ENCODE assay signal across 8 cellular contexts in genomic region chr19:17747205-17748098, GRCh38. TPM values are rescaled to one million over a fixed set of nuclear protein-coding genes. Genes with fewer than 3 reads are reported as not detected.
DNase-seq lines count a peak whose midpoint lies in the region; ATAC-seq and TF ChIP-seq lines count a peak whose summit lies in the region.

No MANE protein-coding gene starts in this region.

- H3K4me3 ChIP-seq in GM12875 (ENCODE audit: low read depth, low read length) = peak overlapping the region; percentile 79
- H3K4me3 ChIP-seq in adrenal gland = peak overlapping the region in 1 of 4 donors; percentile 48
- peak overlapping the region in 9 of 10 donors; percentile 14 to 63 (median 45) for H3K4me3 ChIP-seq in heart right ventricle
- H3K4me3 ChIP-seq in upper lobe of left lung = peak overlapping the region; percentile 48 to 65 (median 56)

- ATAC-seq in HG02840 (IDR thresholded peaks at IDR 0.05; ENCODE audit: low FRiP score, unreplicated experiment) (peak; percentile 66), heart right ventricle (peak; percentile 97 to 99 (median 99)), upper lobe of left lung (ENCODE audit: low FRiP score in 2 of 2) (peak; percentile 96 to 97)

- no peak overlapping the region for H3K27ac ChIP-seq in adrenal gland
- peak overlapping the region in 1 of 10 donors; percentile 64 for H3K27ac ChIP-seq in heart right ventricle
- H3K27ac ChIP-seq in upper lobe of left lung = peak overlapping the region in 2 of 4 donors; percentile 21 to 65

- DNase-seq in NCI-H1436 treated with DMSO at 0.1 percent for 48 hours (lab: John Stamatoyannopoulos, UW) (peak; percentile 92), T follicular helper cell (ENCODE audit: low read depth) (peak; percentile 92), adrenal gland (peak; percentile 93 to 98 (median 96)), heart right ventricle (peak; percentile 89 to 91), posterior cingulate gyrus (peak; percentile 94 to 100 (median 98)), upper lobe of left lung (peak; percentile 96 to 97)

- intact Hi-C loops in adrenal gland (cut with DNase I) (no loop called here), heart right ventricle (cut with DNase I) (loop anchor here in 1 of 10 donors (10.0 kb wide), 1 partner anchor 143 kb away; no protein-coding TSS in a partner anchor), posterior cingulate gyrus (cut with DNase I) (no loop called here)

- H3K4me1 ChIP-seq in adrenal gland (replicated peaks in 1 of 2) = peaks cover 9 to 18% of the 10 kb centered on the region in 2 donors
- peaks cover 0 to 32% (median 10%) of the 10 kb centered on the region in 9 donors for H3K4me1 ChIP-seq in heart right ventricle
- H3K4me1 ChIP-seq in upper lobe of left lung = peaks cover 12 to 18% (median 15%) of the 10 kb centered on the region in 4 donors

- H3K9me3 ChIP-seq in adrenal gland (replicated peaks in 1 of 3) (no peaks in the 10 kb centered on the region), heart right ventricle (no peaks in the 10 kb centered on the region), upper lobe of left lung (no peaks in the 10 kb centered on the region)

- no peak for TF ChIP-seq EP300 in upper lobe of left lung (IDR thresholded peaks at IDR 0.05)

- no peak for TF ChIP-seq POLR2A in adrenal gland (IDR thresholded peaks at IDR 0.05)
- TF ChIP-seq POLR2A in upper lobe of left lung (IDR thresholded peaks at IDR 0.05) = no peak

- H3K27me3 ChIP-seq in adrenal gland (no peaks in the 10 kb centered on the region), heart right ventricle (peaks cover 0 to 6% (median 0%) of the 10 kb centered on the region in 7 donors), upper lobe of left lung (no peaks in the 10 kb centered on the region)

- no peaks in the 10 kb centered on the region for H3K36me3 ChIP-seq in adrenal gland (replicated peaks in 1 of 2)
- no peaks in the 10 kb centered on the region for H3K36me3 ChIP-seq in heart right ventricle
- no peaks in the 10 kb centered on the region for H3K36me3 ChIP-seq in upper lobe of left lung

- 5 to 21% (median 14%) methylated on average over 8 to 74 of the region's 75 CpGs for WGBS in adrenal gland, 4 donors
- 7% methylated on average over 57 to 73 of the region's 75 CpGs for WGBS in heart right ventricle, 2 donors
- 10 to 13% methylated on average over 31 to 47 of the region's 75 CpGs for WGBS in upper lobe of left lung, 2 donors

- TF ChIP-seq CTCF in GM12875 (IDR thresholded peaks at IDR 0.05; ENCODE audit: borderline replicate concordance, insufficient read depth, low read depth, low read length) (no peak), adrenal gland (IDR thresholded peaks at IDR 0.05) (no peak), heart right ventricle (IDR thresholded peaks at IDR 0.05) (no peak), upper lobe of left lung (IDR thresholded peaks at IDR 0.05) (peak in 1 of 6 experiments; percentile 15)

RNA-seq across cellular contexts. Expression of gene FCHO1, which starts 3.8 kb away (rescaled TPM):
- 1 to 10 TPM in 7 of 8 donors, under 1 TPM in 1; 0.91 to 7.1 (median 3.4) TPM for total RNA-seq in adrenal gland
- 1 to 10 TPM in 2 of 3 donors, under 1 TPM in 1; 0.98 to 6.2 (median 2.0) TPM for polyA plus RNA-seq in adrenal gland
- total RNA-seq in heart right ventricle = 1 to 10 TPM in 4 of 10 donors, under 1 TPM in 6; 0.21 to 2.6 (median 0.83) TPM
- under 1 TPM; 0.44 to 0.61 TPM for polyA plus RNA-seq in heart right ventricle
- 10 to 100 TPM in 2 of 6 donors, 1 to 10 TPM in 4; 1.9 to 19.9 (median 8.7) TPM for total RNA-seq in upper lobe of left lung

RNA-seq across cellular contexts. Expression of gene MAP1S, which starts 28.2 kb away (rescaled TPM):
- total RNA-seq in adrenal gland (10 to 100 TPM; 28.1 to 97.2 (median 46.9) TPM), heart right ventricle (10 to 100 TPM; 20.7 to 48.7 (median 27.1) TPM), upper lobe of left lung (10 to 100 TPM; 23.6 to 87.9 (median 63.7) TPM)
- polyA plus RNA-seq in adrenal gland (10 to 100 TPM in 2 of 3 donors, 1 to 10 TPM in 1; 6.6 to 66.1 (median 43.4) TPM), heart right ventricle (10 to 100 TPM; 20.4 to 25.7 TPM)

RNA-seq across cellular contexts. Expression of gene B3GNT3, which starts 47.5 kb away (rescaled TPM):
- total RNA-seq in adrenal gland = under 1 TPM in 1 of 8 donors, not detected in 7; 0.39 TPM
- polyA plus RNA-seq in adrenal gland = under 1 TPM in 1 of 3 donors, not detected in 2; 0.03 TPM
- not detected for total RNA-seq in heart right ventricle
- not detected for polyA plus RNA-seq in heart right ventricle
- 1 to 10 TPM in 5 of 6 donors, not detected in 1; 1.0 to 8.8 (median 2.5) TPM for total RNA-seq in upper lobe of left lung

RNA-seq across cellular contexts. Expression of gene UNC13A, which starts 59.3 kb away (rescaled TPM):
- 1 to 10 TPM in 7 of 8 donors, under 1 TPM in 1; 0.57 to 5.3 (median 1.8) TPM for total RNA-seq in adrenal gland
- 1 to 10 TPM; 1.5 to 9.7 (median 5.1) TPM for polyA plus RNA-seq in adrenal gland
- under 1 TPM in 8 of 10 donors, not detected in 2; 0.02 to 0.72 (median 0.06) TPM for total RNA-seq in heart right ventricle
- polyA plus RNA-seq in heart right ventricle = under 1 TPM; 0.03 to 0.44 TPM
- under 1 TPM in 5 of 6 donors, not detected in 1; under 0.01 to 0.54 (median 0.33) TPM for total RNA-seq in upper lobe of left lung
